ENCODE assay signal across 8 cellular contexts in genomic region chr6:150813993-150814359, GRCh38. TPM values are rescaled to one million over a fixed set of nuclear protein-coding genes. Genes with fewer than 3 reads are reported as not detected.
DNase-seq lines count a peak whose midpoint lies in the region; ATAC-seq lines count a peak whose summit lies in the region.

No MANE protein-coding gene starts in this region.

- H3K27ac Mint-ChIP-seq in naive B cell: peak overlapping the region; percentile 91 to 96 (median 94)

- no peaks in the 10 kb centered on the region for H3K9me3 Mint-ChIP-seq in naive B cell

- DNase-seq in SW480 (ENCODE audit: low spot score) (peak; percentile 89), naive B cell (no peak), NCI-H2227 treated with DMSO at 0.1 percent for 48 hours (lab: John Stamatoyannopoulos, UW) (no peak), AML-193 (lab: John Stamatoyannopoulos, UW) (no peak), hippocampal formation (lab: John Stamatoyannopoulos, UW) (no peak), islet precursor cell (no peak)

- ATAC-seq in GM18520 (IDR thresholded peaks at IDR 0.05; ENCODE audit: unreplicated experiment): peak; percentile 61
- peak; percentile 60 for ATAC-seq in HG02759 (IDR thresholded peaks at IDR 0.05; ENCODE audit: unreplicated experiment)
- ATAC-seq in naive B cell (ENCODE audit: low read depth in 2 of 2): peak in 1 of 2 donors; percentile 9

- no peaks in the 10 kb centered on the region for H3K27me3 Mint-ChIP-seq in naive B cell

- H3K4me1 Mint-ChIP-seq in naive B cell: peaks cover 34 to 48% (median 36%) of the 10 kb centered on the region in 3 donors

- peaks cover 32 to 34% of the 10 kb centered on the region in 2 donors for H3K36me3 Mint-ChIP-seq in naive B cell

- peak overlapping the region in 2 of 8 donors; percentile 17 to 25 for H3K4me3 Mint-ChIP-seq in naive B cell

RNA-seq across cellular contexts. Expression of gene MTHFD1L, which starts 51.5 kb away (rescaled TPM):
- 1 to 10 TPM in 5 of 6 donors, under 1 TPM in 1; 0.45 to 2.5 (median 1.5) TPM for polyA plus RNA-seq in naive B cell (ENCODE audit: low read depth in 6 of 6)
